9 cellular contexts compared by ENCODE assay signal in the genomic region with DNA sequence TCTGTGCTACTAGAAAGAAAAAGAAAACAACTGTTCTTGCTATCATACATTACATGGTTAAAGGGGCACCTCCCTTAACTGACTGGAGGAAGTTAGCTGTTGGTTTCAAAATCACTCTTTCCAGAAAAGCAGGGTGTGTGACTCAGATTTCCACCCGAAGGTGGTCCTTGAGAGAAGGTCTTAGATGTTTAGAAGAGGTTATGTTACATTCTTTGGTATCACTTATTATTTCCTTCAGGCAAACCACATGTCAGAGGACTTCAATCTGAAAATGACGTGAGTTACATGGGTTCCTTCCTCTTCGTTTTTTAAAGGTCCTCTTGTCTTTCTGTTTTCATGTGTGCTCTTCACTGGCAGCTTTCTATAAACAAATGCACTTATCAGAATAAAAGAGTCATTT.
DNase-seq lines count a peak whose midpoint lies in the region; ATAC-seq and TF ChIP-seq lines count a peak whose summit lies in the region.
"Had no signal": no experiment of that assay in that cellular context is flagged by ENCODE, and none has a peak within 500 bp of the region (broad histone marks: within the 10 kb centered on the region; RNA-seq: fewer than 3 reads in every experiment).

No MANE protein-coding gene starts in this region.

- no peaks in the 10 kb centered on the region for H3K27me3 ChIP-seq in AG04450 (ENCODE audit: control insufficient read depth, insufficient read depth, low read length)
- no peaks in the 10 kb centered on the region for H3K27me3 ChIP-seq in brain microvascular endothelial cell (replicated peaks)

- no peaks in the 10 kb centered on the region for H3K27me3 Mint-ChIP-seq in natural killer cell treated with Interleukin-12 subunit alpha and Interleukin-12 subunit beta and Interleukin-15 and Interleukin-18, amount 100 ng/mL, for 72 hours

- CTCF ChIA-PET in AG04450 (lab: Charles Lee) = interaction anchor here (0.6 kb wide), 1 partner anchor 136 kb away, joined by 3 read pairs; no protein-coding TSS in a partner anchor

- H3K27ac Mint-ChIP-seq in natural killer cell treated with Interleukin-12 subunit alpha and Interleukin-12 subunit beta and Interleukin-15 and Interleukin-18, amount 100 ng/mL, for 72 hours = peak overlapping the region; percentile 94 to 96

- in situ Hi-C loops in brain microvascular endothelial cell (cut with HindIII; ENCODE audit: low pct_ligation_motif_present, low sequenced_read_pairs) = no loop called here

- TF ChIP-seq CTCF in AG04450 (IDR thresholded peaks at IDR 0.05; ENCODE audit: low read depth, low read length) = no peak
- no peak for TF ChIP-seq CTCF in brain microvascular endothelial cell (IDR thresholded peaks at IDR 0.05; ENCODE audit: low read depth, low read length, missing control alignments)

- H3K36me3 Mint-ChIP-seq in natural killer cell treated with Interleukin-12 subunit alpha and Interleukin-12 subunit beta and Interleukin-15 and Interleukin-18, amount 100 ng/mL, for 72 hours = peaks cover 6% of the 10 kb centered on the region

- peaks cover 44 to 56% of the 10 kb centered on the region in 2 donors for H3K4me1 Mint-ChIP-seq in natural killer cell treated with Interleukin-12 subunit alpha and Interleukin-12 subunit beta and Interleukin-15 and Interleukin-18, amount 100 ng/mL, for 72 hours (ENCODE audit: low read depth in 2 of 2)

- H3K4me3 Mint-ChIP-seq in natural killer cell treated with Interleukin-12 subunit alpha and Interleukin-12 subunit beta and Interleukin-15 and Interleukin-18, amount 100 ng/mL, for 72 hours = peak overlapping the region; percentile 80

- peaks cover 4% of the 10 kb centered on the region for H3K9me3 Mint-ChIP-seq in natural killer cell treated with Interleukin-12 subunit alpha and Interleukin-12 subunit beta and Interleukin-15 and Interleukin-18, amount 100 ng/mL, for 72 hours

- no peaks in the 10 kb centered on the region for H3K36me3 ChIP-seq in brain microvascular endothelial cell (replicated peaks)

- ATAC-seq in GM19467 (IDR thresholded peaks at IDR 0.05; ENCODE audit: unreplicated experiment) (peak; percentile 78), HG03575 (IDR thresholded peaks at IDR 0.05; ENCODE audit: extremely low read depth, insufficient number of reproducible peaks, low FRiP score, unreplicated experiment) (peak; percentile 68)
- ATAC-seq in natural killer cell treated with Interleukin-12 subunit alpha and Interleukin-12 subunit beta and Interleukin-15 and Interleukin-18, amount 100 ng/mL, for 72 hours = peak; percentile 92 to 95

- H3K9me3 ChIP-seq in AG04450 (ENCODE audit: control insufficient read depth, insufficient read depth, low read length) = no peaks in the 10 kb centered on the region

- no peak overlapping the region for H3K27ac ChIP-seq in AG04450 (ENCODE audit: low read depth, low read length)
- H3K27ac ChIP-seq in brain microvascular endothelial cell = no peak overlapping the region
- H3K27ac ChIP-seq: C4-2B had no signal

- POLR2A ChIA-PET in AG04450 (lab: Yijun Ruan, JAX) = interaction anchor here (0.6 kb wide), 1 partner anchor 531 kb away, joined by 6 read pairs; no protein-coding TSS in a partner anchor

- peak overlapping the region; percentile 14; the same call in 1 of the 2 replicates for H3K4me3 ChIP-seq in AG04450 (ENCODE audit: low read depth, low read length)
- H3K4me3 ChIP-seq in brain microvascular endothelial cell (ENCODE audit: low read depth, low read length) = no peak overlapping the region

- no peak for DNase-seq in AG04450 (ENCODE audit: low read depth, low spot score)
- DNase-seq in activated CD8-positive, alpha-beta memory T cell treated with anti-CD3 and anti-CD28 coated beads, Interleukin-2, amount 50 U/mL, for 4 hours = peak; percentile 51
- DNase-seq in natural killer cell treated with Interleukin-12 subunit alpha and Interleukin-12 subunit beta and Interleukin-15 and Interleukin-18, amount 100 ng/mL, for 72 hours (ENCODE audit: low spot score) = peak; percentile 80
- no peak for DNase-seq in C1 segment of cervical spinal cord (lab: John Stamatoyannopoulos, UW)
- no peak for DNase-seq in NCI-H187 (lab: John Stamatoyannopoulos, UW)
- no peak for DNase-seq in brain microvascular endothelial cell

Comparison
In these comparisons a context has a peak if more than half of its experiments do, and no peak if none do; other contexts are left out.
1. DNase-seq: peak in activated CD8-positive, alpha-beta memory T cell treated with anti-CD3 and anti-CD28 coated beads, Interleukin-2, amount 50 U/mL, for 4 hours (single experiment) and natural killer cell treated with Interleukin-12 subunit alpha and Interleukin-12 subunit beta and Interleukin-15 and Interleukin-18, amount 100 ng/mL, for 72 hours (single experiment); none in AG04450 (single experiment), C1 segment of cervical spinal cord (0 of 14), NCI-H187 (0 of 2) and brain microvascular endothelial cell (single experiment).
2. Peak in every context shown above with its lines, with median percentiles within 50 percentile points of each other: ATAC-seq.